In the genomic region with DNA sequence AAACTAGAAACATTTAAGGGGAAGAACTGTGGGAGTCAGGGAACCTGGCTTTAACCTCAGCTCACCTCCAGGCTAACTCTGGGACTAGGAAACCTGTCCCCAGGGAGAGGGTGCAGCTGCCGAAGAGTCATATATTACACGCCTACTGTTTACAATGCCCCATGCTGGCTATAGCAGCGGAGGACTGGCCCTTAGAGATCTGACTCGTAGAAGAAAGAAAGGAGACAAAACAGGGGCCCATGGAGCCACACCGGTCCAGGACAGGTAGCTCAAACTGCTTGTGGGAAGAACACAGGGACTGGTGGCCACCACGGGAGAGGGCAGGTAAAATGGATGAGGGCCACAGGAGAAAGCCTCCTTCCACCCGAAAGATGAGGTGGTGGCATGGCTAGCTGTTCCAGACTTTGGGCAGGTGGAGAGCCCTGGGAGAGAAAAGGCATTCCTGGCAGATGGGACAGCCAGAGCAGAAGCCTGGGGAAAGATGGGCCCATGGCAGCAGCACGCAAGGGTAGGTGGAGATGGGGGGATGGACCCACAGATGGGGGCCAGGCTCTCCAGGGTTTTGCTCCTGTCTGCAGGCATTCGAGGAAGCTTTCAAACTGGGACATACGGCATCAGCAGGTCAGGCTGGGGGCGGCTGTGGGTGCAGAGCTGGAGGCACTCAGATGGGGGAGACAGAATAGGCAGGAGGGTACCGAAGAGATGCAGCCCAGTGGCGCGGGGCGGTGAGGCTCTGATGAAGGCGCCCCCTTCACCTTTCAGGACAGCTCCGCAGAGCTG, we compare ENCODE assay signal across 13 cellular contexts.
"Had no signal": no experiment of that assay in that cellular context is flagged by ENCODE, and none has a peak within 500 bp of the region (broad histone marks: within the 10 kb centered on the region; RNA-seq: fewer than 3 reads in every experiment).

No MANE protein-coding gene starts in this region.

- H3K9me3 Mint-ChIP-seq: stimulated activated naive B cell treated with anti-CD40 and anti-IgM and Interleukin-4, amounts not matched to agents 10 μg/mL and 1 μg/mL and 100 μg/mL, for 72 hours had no signal

- DNase-seq: activated CD4-positive, alpha-beta T cell treated with anti-CD3 and anti-CD28 coated beads, Interleukin-2, amount 50 U/mL, for 4 hours; activated CD4-positive, CD25-positive, alpha-beta regulatory T cell treated with anti-CD3 and anti-CD28 coated beads, Interleukin-2, amount 50 U/mL, for 72 hours; activated gamma-delta T cell; activated T-cell treated with anti-CD3 and anti-CD28 coated beads, Interleukin-2, amount 50 U/mL, for 1 hour; amygdala; left ventricle myocardium inferior; mesenchymal stem cell; right lobe of liver; spleen; stimulated activated CD4-positive, alpha-beta T cell treated with anti-CD3 and anti-CD28 coated beads, Interleukin-1b, Interleukin-23, amount 100 ng/mL, for 48 hours; stimulated activated naive B cell treated with anti-CD40 and anti-IgM and Interleukin-4, amounts not matched to agents 10 μg/mL and 1 μg/mL and 100 μg/mL, for 72 hours had no signal

- H3K27ac Mint-ChIP-seq: activated naive CD8-positive, alpha-beta T cell; progenitor cell of endocrine pancreas; stimulated activated naive B cell treated with anti-CD40 and anti-IgM and Interleukin-4, amounts not matched to agents 10 μg/mL and 1 μg/mL and 100 μg/mL, for 72 hours had no signal

- H3K4me3 ChIP-seq: left ventricle myocardium inferior, right lobe of liver, spleen had no signal

- H3K4me3 Mint-ChIP-seq: activated naive CD8-positive, alpha-beta T cell; stimulated activated naive B cell treated with anti-CD40 and anti-IgM and Interleukin-4, amounts not matched to agents 10 μg/mL and 1 μg/mL and 100 μg/mL, for 72 hours had no signal

- H3K27ac ChIP-seq: right lobe of liver had no signal

- H3K9me3 ChIP-seq: left ventricle myocardium inferior, right lobe of liver had no signal

- H3K27me3 Mint-ChIP-seq: activated naive CD8-positive, alpha-beta T cell; progenitor cell of endocrine pancreas; stimulated activated naive B cell treated with anti-CD40 and anti-IgM and Interleukin-4, amounts not matched to agents 10 μg/mL and 1 μg/mL and 100 μg/mL, for 72 hours had no signal

- H3K4me1 ChIP-seq: right lobe of liver had no signal

- ATAC-seq: right lobe of liver; stimulated activated naive B cell treated with anti-CD40 and anti-IgM and Interleukin-4, amounts not matched to agents 10 μg/mL and 1 μg/mL and 100 μg/mL, for 72 hours had no signal

- H3K27me3 ChIP-seq: right lobe of liver, spleen had no signal
